In the genomic region with DNA sequence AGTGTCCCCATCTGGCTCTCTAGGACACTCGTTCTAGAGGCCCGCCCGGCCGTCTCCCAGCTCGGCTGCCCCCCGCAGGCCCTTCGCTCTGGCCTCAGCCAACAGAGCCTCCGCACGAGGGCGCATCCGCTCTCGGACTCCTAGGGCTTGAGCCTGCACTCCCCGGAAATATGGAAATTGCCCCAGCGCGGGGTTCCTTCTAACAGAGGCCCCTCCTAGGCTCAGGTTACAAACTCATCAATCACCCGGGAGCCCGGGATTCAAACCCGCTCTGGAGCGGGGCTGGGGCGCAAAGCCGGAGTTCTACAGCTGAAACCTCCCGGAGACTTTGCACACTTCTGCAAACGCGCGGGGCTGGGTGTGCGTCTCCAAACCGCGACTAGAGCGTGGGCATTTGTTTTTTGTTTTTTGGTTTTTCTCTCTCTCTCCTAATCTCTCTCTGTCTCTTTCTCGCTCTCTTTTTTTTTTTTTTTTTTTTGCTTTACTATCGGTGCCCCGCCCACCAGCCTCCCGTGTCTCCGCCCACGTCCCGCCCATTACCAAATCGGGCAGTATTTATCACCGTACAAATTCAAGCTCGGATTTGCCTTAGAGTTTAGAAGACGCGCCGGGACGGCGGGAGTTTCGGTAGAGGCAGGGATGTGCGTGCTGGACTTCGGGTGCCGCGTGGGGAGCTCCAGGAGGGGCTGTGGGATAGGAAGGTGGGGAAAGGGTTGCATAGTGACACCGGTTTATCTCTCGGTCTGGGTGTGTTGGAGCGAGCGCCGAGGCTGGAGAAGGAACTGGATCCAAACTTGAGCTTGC, we compare ENCODE assay signal across 8 cellular contexts. TPM values are rescaled to one million over a fixed set of nuclear protein-coding genes. Genes with fewer than 3 reads are reported as not detected.
A peak's percentile ranks its signal among the peaks of the same experiment; 100 is the strongest.
DNase-seq lines count a peak whose midpoint lies in the region; ATAC-seq, FAIRE-seq and TF ChIP-seq lines count a peak whose summit lies in the region.

No MANE protein-coding gene starts in this region.

- FAIRE-seq in pancreas (lab: Jason Lieb, UNC), result no peak

- H3K36me3 ChIP-seq in cardiac muscle cell, result no peaks in the 10 kb centered on the region
- H3K36me3 ChIP-seq in pancreas, result no peaks in the 10 kb centered on the region

- H3K4me3 ChIP-seq in cardiac muscle cell, result peak overlapping the region; percentile 39
- H3K4me3 ChIP-seq in pancreas, result peak overlapping the region in 2 of 4 donors; percentile 22 to 36

- H3K27ac ChIP-seq in cardiac muscle cell, result peak overlapping the region; percentile 40
- no peak overlapping the region for H3K27ac ChIP-seq in pancreas

- H3K4me1 ChIP-seq in cardiac muscle cell (ENCODE audit: low read depth) (peaks cover 25% of the 10 kb centered on the region), pancreas (peaks cover 0 to 7% (median 0%) of the 10 kb centered on the region in 3 donors)

- no peaks in the 10 kb centered on the region for H3K36me3 Mint-ChIP-seq in activated naive CD4-positive, alpha-beta T cell treated with anti-CD3 and anti-CD28 coated beads, Interleukin-2, amount 50 U/mL, for 24 hours

- ATAC-seq in pancreas, result peak; percentile 79 to 94 (median 87)
- ATAC-seq in HG03469 (IDR thresholded peaks at IDR 0.05; ENCODE audit: unreplicated experiment), result no peak

- intact Hi-C loops in pancreas (cut with DNase I), result loop anchor here in 2 of 3 donors (10.0 kb wide), 2 partner anchors 479 to 499 kb away; no protein-coding TSS in a partner anchor

- no peaks in the 10 kb centered on the region for H3K9me3 ChIP-seq in cardiac muscle cell (ENCODE audit: low read depth)
- no peaks in the 10 kb centered on the region for H3K9me3 ChIP-seq in pancreas

- WGBS in pancreas, 2 donors, result 1 to 2% methylated on average over 53 to 54 of the region's 54 CpGs

- H3K4me3 Mint-ChIP-seq in activated naive CD4-positive, alpha-beta T cell treated with anti-CD3 and anti-CD28 coated beads, Interleukin-2, amount 50 U/mL, for 24 hours, result peak overlapping the region; percentile 71

- H3K9me3 Mint-ChIP-seq in activated naive CD4-positive, alpha-beta T cell treated with anti-CD3 and anti-CD28 coated beads, Interleukin-2, amount 50 U/mL, for 24 hours, result no peaks in the 10 kb centered on the region

- peaks cover 56% of the 10 kb centered on the region for H3K27me3 Mint-ChIP-seq in activated naive CD4-positive, alpha-beta T cell treated with anti-CD3 and anti-CD28 coated beads, Interleukin-2, amount 50 U/mL, for 24 hours

- peaks cover 62% of the 10 kb centered on the region for H3K27me3 ChIP-seq in cardiac muscle cell
- H3K27me3 ChIP-seq in pancreas, result peaks cover 0 to 56% (median 8%) of the 10 kb centered on the region in 4 donors

- peak; percentile 23 for DNase-seq in NCI-H2107 treated with DMSO at 0.1 percent for 48 hours (lab: John Stamatoyannopoulos, UW; ENCODE audit: unreplicated experiment)
- no peak for DNase-seq in NCI-H2107 (lab: John Stamatoyannopoulos, UW)
- peak; percentile 77 for DNase-seq in NCI-H82 (lab: John Stamatoyannopoulos, UW)
- DNase-seq in cardiac muscle cell (ENCODE audit: low read depth in 1 of 2, low spot score in 1 of 2), result peak; percentile 94 to 96
- DNase-seq in pancreas, result peak; percentile 40 to 79 (median 62)
- DNase-seq in NOMO-1 treated with dmso at 0.1 percent for 144 hours (lab: John Stamatoyannopoulos, UW; ENCODE audit: unreplicated experiment), result no peak

- peaks cover 12% of the 10 kb centered on the region for H3K4me1 Mint-ChIP-seq in activated naive CD4-positive, alpha-beta T cell treated with anti-CD3 and anti-CD28 coated beads, Interleukin-2, amount 50 U/mL, for 24 hours

- peak; percentile 82 for TF ChIP-seq CTCF in cardiac muscle cell (IDR thresholded peaks at IDR 0.05; ENCODE audit: low read depth, low read length)
- TF ChIP-seq CTCF in pancreas (IDR thresholded peaks at IDR 0.05), result peak in 2 of 4 donors; percentile 11 to 14

- no peak overlapping the region for H3K27ac Mint-ChIP-seq in activated naive CD4-positive, alpha-beta T cell treated with anti-CD3 and anti-CD28 coated beads, Interleukin-2, amount 50 U/mL, for 24 hours

RNA-seq across cellular contexts. Expression of a gene that starts 2.4 kb away (rescaled TPM):
- 2.0 and 4.2 TPM in 2 replicates for total RNA-seq in cardiac muscle cell
- 0.61 and 2.4 TPM in 2 replicates for polyA plus RNA-seq in cardiac muscle cell
- total RNA-seq in pancreas, result under 1 TPM in 4 of 6 donors, not detected in 2; 0.06 to 0.18 (median 0.13) TPM
- polyA plus RNA-seq in pancreas, result under 1 TPM; 0.07 to 0.08 TPM

RNA-seq across cellular contexts. Expression of a gene that starts 9.3 kb away (rescaled TPM):
- total RNA-seq in cardiac muscle cell, result 0.56 and 2.4 TPM in 2 replicates
- polyA plus RNA-seq in cardiac muscle cell, result 3.7 and 10.5 TPM in 2 replicates
- under 1 TPM in 3 of 6 donors, not detected in 3; 0.06 to 0.17 (median 0.12) TPM for total RNA-seq in pancreas
- polyA plus RNA-seq in pancreas, result under 1 TPM; 0.19 to 0.23 TPM

RNA-seq across cellular contexts. Expression of a gene that starts 20.9 kb away (rescaled TPM):
- 17.8 and 36.0 TPM in 2 replicates for total RNA-seq in cardiac muscle cell
- 23.0 and 28.8 TPM in 2 replicates for polyA plus RNA-seq in cardiac muscle cell
- total RNA-seq in pancreas, result 10 to 100 TPM in 2 of 6 donors, 1 to 10 TPM in 4; 7.3 to 14.7 (median 8.0) TPM
- polyA plus RNA-seq in pancreas, result 10 to 100 TPM; 14.2 to 17.6 TPM

Comparison
In these comparisons a context has a peak if more than half of its experiments do, and no peak if none do; other contexts are left out.
1. DNase-seq: peak in NCI-H2107 treated with DMSO at 0.1 percent for 48 hours (single experiment), NCI-H82 (single experiment), cardiac muscle cell (2 of 2) and pancreas (6 of 6); none in NCI-H2107 (single experiment) and NOMO-1 treated with dmso at 0.1 percent for 144 hours (single experiment).